In the genomic region with DNA sequence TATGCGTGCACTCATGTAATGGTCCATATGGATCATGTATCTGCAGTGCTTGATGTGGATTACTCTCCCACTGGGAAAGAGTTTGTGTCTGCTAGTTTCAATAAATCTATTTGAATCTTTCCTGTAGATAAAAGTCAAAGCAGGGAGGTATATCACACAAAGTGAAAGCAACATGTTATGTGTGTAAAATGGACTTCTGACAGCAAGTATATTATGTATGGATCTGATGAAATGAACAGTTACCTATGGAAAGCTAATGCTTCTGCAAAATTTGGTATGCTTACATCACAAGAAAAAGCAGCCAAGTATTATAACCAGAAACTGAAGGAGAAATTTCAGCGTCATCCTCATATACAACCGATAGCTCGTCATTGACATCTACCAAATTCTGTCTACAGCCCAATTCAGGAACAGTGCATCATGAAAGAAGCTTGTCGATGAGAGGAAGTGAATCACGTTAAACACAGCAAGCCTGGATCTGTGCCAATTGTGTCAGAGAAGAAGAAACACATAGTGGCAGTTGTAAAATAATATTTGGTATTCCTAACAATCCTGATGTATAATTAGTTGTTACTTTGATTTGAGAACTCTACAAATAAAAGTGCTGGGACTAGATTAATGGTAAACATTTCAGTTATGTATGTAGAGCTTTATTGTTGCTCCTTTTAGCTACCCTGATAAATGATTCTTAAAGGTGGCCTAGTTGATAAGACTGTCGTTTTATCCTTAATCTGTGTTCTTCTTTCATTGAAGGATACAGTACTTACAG, we compare ENCODE assay signal across 9 cellular contexts. TPM values are rescaled to one million over a fixed set of nuclear protein-coding genes. Genes with fewer than 3 reads are reported as not detected.
A peak's percentile ranks its signal among the peaks of the same experiment; 100 is the strongest.
DNase-seq lines count a peak whose midpoint lies in the region; ATAC-seq and TF ChIP-seq lines count a peak whose summit lies in the region.
"Had no signal": no experiment of that assay in that cellular context is flagged by ENCODE, and none has a peak within 500 bp of the region (broad histone marks: within the 10 kb centered on the region; RNA-seq: fewer than 3 reads in every experiment).

No MANE protein-coding gene starts in this region.

- H3K27ac Mint-ChIP-seq in glutamatergic neuron (ENCODE audit: unreplicated experiment): no peak overlapping the region

- TF ChIP-seq POLR2A in IMR-90 (IDR thresholded peaks at IDR 0.05; ENCODE audit: low read depth, low read length): no peak

- CTCF ChIA-PET in A673 (lab: Charles Lee) (interaction anchor here (0.7 to 0.8 kb wide), 2 partner anchors 27 to 39 kb away, joined by 3 to 6 read pairs; no protein-coding TSS in a partner anchor), IMR-90 (lab: Yijun Ruan, JAX) (interaction anchor here (0.6 kb wide), 1 partner anchor 13 kb away, joined by 3 read pairs; no protein-coding TSS in a partner anchor)

- dilution Hi-C loops in IMR-90 (cut with HindIII; ENCODE audit: low sequenced_read_pairs, unreplicated experiment): no loop called here

- H3K27me3 ChIP-seq in A673 (replicated peaks; ENCODE audit: insufficient read depth, low read depth, low read length, poor library complexity) (no peaks in the 10 kb centered on the region), IMR-90 (ENCODE audit: control insufficient read depth, insufficient read depth, low read length) (peaks cover 1% of the 10 kb centered on the region; the same call in 1 of the 2 replicates)
- H3K27me3 ChIP-seq: heart left ventricle had no signal

- H3K4me3 Mint-ChIP-seq in glutamatergic neuron (ENCODE audit: unreplicated experiment): no peak overlapping the region

- no peak overlapping the region for H2BK20ac ChIP-seq in IMR-90 (ENCODE audit: low read depth, low read length)

- no peaks in the 10 kb centered on the region for H4K20me1 ChIP-seq in IMR-90 (ENCODE audit: insufficient read depth, low read length)

- H3K4me1 ChIP-seq in A673 (ENCODE audit: insufficient read depth, low read length, poor library complexity, severe bottlenecking): peaks cover 5% of the 10 kb centered on the region
- H3K4me1 ChIP-seq in IMR-90 (ENCODE audit: control insufficient read depth, insufficient read depth, low read length): peaks cover 6% of the 10 kb centered on the region

- no peak overlapping the region for H4K91ac ChIP-seq in IMR-90 (ENCODE audit: insufficient read depth, low read depth, low read length)

- no peak overlapping the region for H3K18ac ChIP-seq in IMR-90 (ENCODE audit: low read depth, low read length)

- H3K27ac ChIP-seq in A673 (ENCODE audit: low read depth, low read length, poor library complexity, severe bottlenecking) (no peak overlapping the region), IMR-90 (ENCODE audit: insufficient read depth, low read length) (no peak overlapping the region)

- BruUV-seq in A673 (replicated peaks; lab: Mats Ljungman, UMichigan) (no TSS peak), IMR-90 (replicated peaks; lab: Mats Ljungman, UMichigan) (no TSS peak)

- 0 out of 2 replicates have a peak, but pooled peaks cover 3% of the 10 kb centered on the region for H3K9me1 ChIP-seq in IMR-90 (ENCODE audit: insufficient read depth, low read length)

- H3K9ac ChIP-seq in IMR-90 (ENCODE audit: low read depth, low read length): no peak overlapping the region

- no peaks in the 10 kb centered on the region for H3K9me3 ChIP-seq in A673 (ENCODE audit: low read depth, low read length, poor library complexity, severe bottlenecking)
- no peaks in the 10 kb centered on the region for H3K9me3 ChIP-seq in IMR-90 (ENCODE audit: control insufficient read depth, insufficient read depth, low read length)
- H3K9me3 ChIP-seq: heart left ventricle had no signal

- H3K23ac ChIP-seq in IMR-90 (ENCODE audit: low read depth, low read length): no peak overlapping the region

- H3K56ac ChIP-seq in IMR-90 (ENCODE audit: extremely low read depth, insufficient read depth, low read length): no peak overlapping the region

- ATAC-seq in IMR-90 (ENCODE audit: low read depth) (peak; percentile 59), GM21367 (IDR thresholded peaks at IDR 0.05; ENCODE audit: unreplicated experiment) (no peak), HG02623 (IDR thresholded peaks at IDR 0.05; ENCODE audit: unreplicated experiment) (no peak), HG02981 (IDR thresholded peaks at IDR 0.05; ENCODE audit: unreplicated experiment) (no peak)

- DNase-seq in A673 (ENCODE audit: low spot score) (peak; percentile 79), IMR-90 (peak; percentile 82), fibroblast of the conjunctiva (ENCODE audit: low read depth) (peak; percentile 16), glutamatergic neuron (no peak)
- peak; percentile 11 to 49 for DNase-seq in activated CD4-positive, alpha-beta T cell treated with anti-CD3 and anti-CD28 coated beads for 24 hours (ENCODE audit: low read depth in 2 of 2)

- H4K5ac ChIP-seq in IMR-90 (ENCODE audit: low read depth, low read length): no peak overlapping the region

- H3K36me3 ChIP-seq in A673 (ENCODE audit: insufficient read depth, low read length, poor library complexity, severe bottlenecking): no peaks in the 10 kb centered on the region
- no peaks in the 10 kb centered on the region for H3K36me3 ChIP-seq in IMR-90 (ENCODE audit: control insufficient read depth, insufficient read depth, low read length)
- H3K36me3 ChIP-seq: heart left ventricle had no signal

- no peaks in the 10 kb centered on the region for H3K27me3 Mint-ChIP-seq in glutamatergic neuron (ENCODE audit: unreplicated experiment)

- H3K4ac ChIP-seq in IMR-90 (ENCODE audit: low read depth, low read length): no peak overlapping the region

- no peaks in the 10 kb centered on the region for H3K4me1 Mint-ChIP-seq in glutamatergic neuron (ENCODE audit: low read depth, unreplicated experiment)

- H3K4me3 ChIP-seq in A673 (ENCODE audit: low read depth, low read length, poor library complexity, severe bottlenecking) (peak overlapping the region; percentile 0), IMR-90 (ENCODE audit: insufficient read depth, low read depth, low read length) (no peak overlapping the region)
- H3K4me3 ChIP-seq: heart left ventricle had no signal

- no peak overlapping the region for H2BK15ac ChIP-seq in IMR-90 (ENCODE audit: low read depth, low read length)

- no CpG with 5 or more reads among the region's 7 CpGs for WGBS in IMR-90 (ENCODE audit: extremely low coverage in 2 of 2, insufficient read length in 1 of 2), 2 experiments

- H2AK9ac ChIP-seq in IMR-90 (replicated peaks; ENCODE audit: low read depth, low read length, poor library complexity): no peak overlapping the region

- no peak overlapping the region for H3K14ac ChIP-seq in IMR-90 (replicated peaks; ENCODE audit: low read depth, low read length)

- POLR2A ChIA-PET in A673 (lab: Charles Lee; ENCODE audit: low non-redundant PET): no interaction called here
- POLR2A ChIA-PET in IMR-90 (lab: Charles Lee; ENCODE audit: unreplicated experiment): no interaction called here

- no peak overlapping the region for H2BK120ac ChIP-seq in IMR-90 (ENCODE audit: low read depth, low read length)

- H3K79me1 ChIP-seq in IMR-90 (ENCODE audit: low read depth in 1 of 2, low read length in 2 of 2): no peaks in the 10 kb centered on the region

- TF ChIP-seq CTCF in A673 (conservative IDR thresholded peaks at IDR 0.05; ENCODE audit: low read depth, low read length) (no peak), IMR-90 (conservative IDR thresholded peaks at IDR 0.05; ENCODE audit: low read depth, low read length) (no peak), glutamatergic neuron (IDR thresholded peaks at IDR 0.05; ENCODE audit: partially characterized antibody, unreplicated experiment) (no peak)

- intact Hi-C loops in A673 (cut with micrococcal nuclease; ENCODE audit: unreplicated experiment): no loop called here
- intact Hi-C loops in IMR-90 (cut with micrococcal nuclease): no loop called here

- H2AK5ac ChIP-seq in IMR-90 (ENCODE audit: low read depth, low read length): no peak overlapping the region

- peak overlapping the region; percentile 32; the same call in 1 of the 2 replicates for H3K4me2 ChIP-seq in IMR-90 (ENCODE audit: low read depth, low read length)

- H2BK5ac ChIP-seq in IMR-90 (ENCODE audit: low read depth, low read length, poor library complexity, severe bottlenecking): no peak overlapping the region

- H2AFZ ChIP-seq in IMR-90 (replicated peaks; ENCODE audit: low read length, poor library complexity): no peak overlapping the region

- H4K8ac ChIP-seq in IMR-90 (ENCODE audit: low read depth in 2 of 2, low read length in 2 of 2): no peak overlapping the region

- no peak for TF ChIP-seq RAD21 in IMR-90 (IDR thresholded peaks at IDR 0.05; ENCODE audit: low read length)

- no peaks in the 10 kb centered on the region for H3K9me3 Mint-ChIP-seq in glutamatergic neuron (ENCODE audit: unreplicated experiment)

- H3K36me3 Mint-ChIP-seq in glutamatergic neuron (ENCODE audit: unreplicated experiment): no peaks in the 10 kb centered on the region

- in situ Hi-C loops in IMR-90 (cut with MboI; ENCODE audit: low sequenced_read_pairs): no loop called here

TF ChIP-seq in IMR-90, 13 proteins besides CTCF, POLR2A, EP300 and RAD21:
- TF ChIP-seq CEBPB (IDR thresholded peaks at IDR 0.05; ENCODE audit: low read depth, low read length) (no peak), FOS (IDR thresholded peaks at IDR 0.05; ENCODE audit: low read depth, low read length) (0 out of 2 replicates have a peak, but pooled peaks have one; percentile 8)

RNA-seq across cellular contexts. Expression of gene SYPL1, which starts 14.2 kb away (rescaled TPM):
- total RNA-seq in A673 (2021): 64.4 and 76.4 TPM in 2 replicates
- total RNA-seq in IMR-90 (2012; rRNA removed): 19.0 and 35.6 TPM in 2 replicates
- 33.0 and 45.0 TPM in 2 replicates for polyA plus RNA-seq in IMR-90 (2012; rRNA removed)
- polyA plus RNA-seq in IMR-90 (2012; cell fraction: cytosol; rRNA removed): 9.6 and 15.2 TPM in 2 replicates
- polyA plus RNA-seq in IMR-90 (2012; cell fraction: nucleus; rRNA removed; ENCODE audit: low replicate concordance): 1.5 and 12.0 TPM in 2 replicates
- total RNA-seq in glutamatergic neuron (ENCODE audit: unreplicated experiment): 10.0 TPM
